Comparison of ENCODE assay signal across 17 cellular contexts in genomic region chr1:33014464-33015170, GRCh38. TPM values are rescaled to one million over a fixed set of nuclear protein-coding genes. Genes with fewer than 3 reads are reported as not detected.
DNase-seq lines count a peak whose midpoint lies in the region; ATAC-seq, FAIRE-seq and TF ChIP-seq lines count a peak whose summit lies in the region.
"Had no signal": no experiment of that assay in that cellular context is flagged by ENCODE, and none has a peak within 500 bp of the region (broad histone marks: within the 10 kb centered on the region; RNA-seq: fewer than 3 reads in every experiment).

No MANE protein-coding gene starts in this region.

- H3K9me3 ChIP-seq in Panc1 (ENCODE audit: control insufficient read depth, insufficient read depth, low read depth, low read length) (no peaks in the 10 kb centered on the region), sigmoid colon (no peaks in the 10 kb centered on the region)
- H3K9me3 ChIP-seq: BLaER1 had no signal

- intact Hi-C loops in Panc1 (cut with micrococcal nuclease; ENCODE audit: unreplicated experiment) = no loop called here
- intact Hi-C loops in sigmoid colon (cut with DNase I) = no loop called here

- H3K4me3 Mint-ChIP-seq in activated T-cell treated with anti-CD3 and anti-CD28 coated beads, Interleukin-2, amount 50 U/mL, for 24 hours = no peak overlapping the region
- H3K4me3 Mint-ChIP-seq in activated T-cell treated with anti-CD3 and anti-CD28 coated beads, Interleukin-2, amount 50 U/mL, for 4 hours = no peak overlapping the region
- peak overlapping the region; percentile 7 for H3K4me3 Mint-ChIP-seq in endothelial cell (ENCODE audit: unreplicated experiment)

- H3K4me3 ChIP-seq in Panc1 (ENCODE audit: low read depth in 2 of 2, low read length in 2 of 2) (no peak overlapping the region), sigmoid colon (no peak overlapping the region)
- H3K4me3 ChIP-seq: BLaER1, coronary artery had no signal

- no peak for FAIRE-seq in frontal cortex (lab: Jason Lieb, UNC)

- 0 out of 2 replicates have a peak, but pooled peaks have one; percentile 10 for TF ChIP-seq CTCF in Panc1 (IDR thresholded peaks at IDR 0.05)
- no peak for TF ChIP-seq CTCF in endothelial cell (IDR thresholded peaks at IDR 0.05; ENCODE audit: unreplicated experiment)
- TF ChIP-seq CTCF in sigmoid colon (IDR thresholded peaks at IDR 0.05) = no peak

- 92% methylated on average over 8 of the region's 8 CpGs for WGBS in sigmoid colon, 2 donors

- H3K9me3 Mint-ChIP-seq in activated T-cell treated with anti-CD3 and anti-CD28 coated beads, Interleukin-2, amount 50 U/mL, for 24 hours = no peaks in the 10 kb centered on the region
- no peaks in the 10 kb centered on the region for H3K9me3 Mint-ChIP-seq in activated T-cell treated with anti-CD3 and anti-CD28 coated beads, Interleukin-2, amount 50 U/mL, for 4 hours
- H3K9me3 Mint-ChIP-seq in endothelial cell (ENCODE audit: unreplicated experiment) = no peaks in the 10 kb centered on the region
- H3K9me3 Mint-ChIP-seq: activated naive CD4-positive, alpha-beta T cell treated with anti-CD3 and anti-CD28 coated beads, Interleukin-2, amount 50 U/mL, for 72 hours had no signal

- no peak for TF ChIP-seq POLR2A in sigmoid colon (IDR thresholded peaks at IDR 0.05)

- no TSS peak for BruUV-seq in Panc1 (replicated peaks; lab: Mats Ljungman, UMichigan)

- H3K36me3 ChIP-seq in Panc1 (ENCODE audit: control insufficient read depth, insufficient read depth, low read length) = peaks cover 41% of the 10 kb centered on the region
- H3K36me3 ChIP-seq in sigmoid colon = peaks cover 10 to 56% (median 31%) of the 10 kb centered on the region in 4 donors

- in situ Hi-C loops in Panc1 (cut with HindIII; ENCODE audit: low pct_unique_long_range_greater_than_20kb, low sequenced_read_pairs) = no loop called here

- no peak for ATAC-seq in activated T-cell treated with anti-CD3 and anti-CD28 coated beads, Interleukin-2, amount 50 U/mL, for 4 hours
- ATAC-seq in Panc1 (no peak), HG02642 (IDR thresholded peaks at IDR 0.05; ENCODE audit: poor library complexity, unreplicated experiment) (no peak)
- ATAC-seq: activated naive CD4-positive, alpha-beta T cell treated with anti-CD3 and anti-CD28 coated beads, Interleukin-2, amount 50 U/mL, for 72 hours had no signal

- peaks cover 91% of the 10 kb centered on the region for H3K36me3 Mint-ChIP-seq in activated T-cell treated with anti-CD3 and anti-CD28 coated beads, Interleukin-2, amount 50 U/mL, for 24 hours (ENCODE audit: low read depth)
- peaks cover 55% of the 10 kb centered on the region for H3K36me3 Mint-ChIP-seq in activated T-cell treated with anti-CD3 and anti-CD28 coated beads, Interleukin-2, amount 50 U/mL, for 4 hours (ENCODE audit: insufficient read depth)
- H3K36me3 Mint-ChIP-seq in endothelial cell (ENCODE audit: low read depth, unreplicated experiment) = peaks cover 36% of the 10 kb centered on the region

- TF ChIP-seq EP300 in sigmoid colon (IDR thresholded peaks at IDR 0.05) = no peak

- POLR2A ChIA-PET in Panc1 (lab: Charles Lee) = no interaction called here

- peaks cover 23% of the 10 kb centered on the region for H3K4me1 Mint-ChIP-seq in activated T-cell treated with anti-CD3 and anti-CD28 coated beads, Interleukin-2, amount 50 U/mL, for 24 hours (ENCODE audit: low read depth)
- H3K4me1 Mint-ChIP-seq in activated T-cell treated with anti-CD3 and anti-CD28 coated beads, Interleukin-2, amount 50 U/mL, for 4 hours (ENCODE audit: low read depth) = peaks cover 13% of the 10 kb centered on the region
- no peaks in the 10 kb centered on the region for H3K4me1 Mint-ChIP-seq in endothelial cell (ENCODE audit: unreplicated experiment)

- H3K27ac ChIP-seq in Panc1 (ENCODE audit: low read length) = no peak overlapping the region
- H3K27ac ChIP-seq in sigmoid colon = no peak overlapping the region
- H3K27ac ChIP-seq: BLaER1 had no signal

- H3K27me3 ChIP-seq in Panc1 (ENCODE audit: control insufficient read depth, insufficient read depth, low read length) (no peaks in the 10 kb centered on the region), sigmoid colon (no peaks in the 10 kb centered on the region)
- H3K27me3 ChIP-seq: BLaER1 had no signal

- CTCF ChIA-PET in Panc1 (lab: Charles Lee) = interaction anchor here (0.8 kb wide), 1 partner anchor 917 kb away, joined by 4 read pairs; no protein-coding TSS in a partner anchor

- peak overlapping the region; percentile 71 for H3K27ac Mint-ChIP-seq in activated T-cell treated with anti-CD3 and anti-CD28 coated beads, Interleukin-2, amount 50 U/mL, for 24 hours
- H3K27ac Mint-ChIP-seq in endothelial cell (ENCODE audit: unreplicated experiment) = no peak overlapping the region

- no peak for DNase-seq in activated T-cell treated with anti-CD3 and anti-CD28 coated beads, Interleukin-2, amount 50 U/mL, for 24 hours
- no peak for DNase-seq in activated T-cell treated with anti-CD3 and anti-CD28 coated beads, Interleukin-2, amount 50 U/mL, for 4 hours
- no peak for DNase-seq in Panc1 (ENCODE audit: low read depth, low spot score)
- no peak for DNase-seq in endothelial cell (ENCODE audit: low spot score)
- DNase-seq in sigmoid colon = peak; percentile 21
- no peak for DNase-seq in frontal cortex (ENCODE audit: low spot score in 2 of 2)
- DNase-seq in DMS 273 (lab: John Stamatoyannopoulos, UW; ENCODE audit: unreplicated experiment) = no peak
- DNase-seq: NCI-H1436; NCI-H2171 treated with DMSO at 0.1 percent for 48 hours; NCI-H526 treated with DMSO at 0.1 percent for 48 hours; occipital lobe; SHP77 treated with DMSO at 0.1 percent for 48 hours; stimulated activated CD4-positive, alpha-beta T cell treated with anti-CD3 and anti-CD28 coated beads, Interleukin-15, amount 100 ng/mL, for 24 hours had no signal

- no peaks in the 10 kb centered on the region for H3K4me1 ChIP-seq in Panc1 (ENCODE audit: control insufficient read depth, insufficient read depth, low read length)
- peaks cover 0 to 28% (median 22%) of the 10 kb centered on the region in 4 donors for H3K4me1 ChIP-seq in sigmoid colon
- H3K4me1 ChIP-seq: BLaER1 had no signal

- H3K27me3 Mint-ChIP-seq in activated T-cell treated with anti-CD3 and anti-CD28 coated beads, Interleukin-2, amount 50 U/mL, for 24 hours = no peaks in the 10 kb centered on the region
- H3K27me3 Mint-ChIP-seq in activated T-cell treated with anti-CD3 and anti-CD28 coated beads, Interleukin-2, amount 50 U/mL, for 4 hours (ENCODE audit: low read depth) = no peaks in the 10 kb centered on the region
- H3K27me3 Mint-ChIP-seq in endothelial cell (ENCODE audit: unreplicated experiment) = peaks cover 2% of the 10 kb centered on the region

RNA-seq across cellular contexts. Expression of gene AK2, which starts 22.1 kb away (rescaled TPM):
- 100 to 1,000 TPM; 320 to 346 (median 334) TPM for total RNA-seq in activated T-cell treated with anti-CD3 and anti-CD28 coated beads, Interleukin-2, amount 50 U/mL, for 4 hours
- total RNA-seq in Panc1 (2021; ENCODE audit: unreplicated experiment) = 213 TPM
- polyA plus RNA-seq in Panc1 (2012; ENCODE audit: insufficient read length) = 184 TPM
- 74.6 TPM for total RNA-seq in endothelial cell (ENCODE audit: unreplicated experiment)
- total RNA-seq in sigmoid colon = 100 to 1,000 TPM in 2 of 4 donors, 10 to 100 TPM in 2; 79.6 to 190 (median 98.8) TPM
- 100 to 1,000 TPM; 139 to 202 (median 158) TPM for polyA plus RNA-seq in sigmoid colon
- 23.2 TPM for total RNA-seq in frontal cortex

RNA-seq across cellular contexts. Expression of gene RNF19B, which starts 50.0 kb away (rescaled TPM):
- 10 to 100 TPM; 21.4 to 32.9 (median 23.9) TPM for total RNA-seq in activated T-cell treated with anti-CD3 and anti-CD28 coated beads, Interleukin-2, amount 50 U/mL, for 4 hours
- 29.1 TPM for total RNA-seq in Panc1 (2021; ENCODE audit: unreplicated experiment)
- 20.4 TPM for polyA plus RNA-seq in Panc1 (2012; ENCODE audit: insufficient read length)
- total RNA-seq in endothelial cell (ENCODE audit: unreplicated experiment) = 18.8 TPM
- 10 to 100 TPM; 14.5 to 28.9 (median 21.6) TPM for total RNA-seq in sigmoid colon
- polyA plus RNA-seq in sigmoid colon = 10 to 100 TPM; 43.2 to 50.7 (median 46.7) TPM
- total RNA-seq in frontal cortex = 37.1 TPM
